Comparison of ENCODE assay signal across 8 cellular contexts in the genomic region with DNA sequence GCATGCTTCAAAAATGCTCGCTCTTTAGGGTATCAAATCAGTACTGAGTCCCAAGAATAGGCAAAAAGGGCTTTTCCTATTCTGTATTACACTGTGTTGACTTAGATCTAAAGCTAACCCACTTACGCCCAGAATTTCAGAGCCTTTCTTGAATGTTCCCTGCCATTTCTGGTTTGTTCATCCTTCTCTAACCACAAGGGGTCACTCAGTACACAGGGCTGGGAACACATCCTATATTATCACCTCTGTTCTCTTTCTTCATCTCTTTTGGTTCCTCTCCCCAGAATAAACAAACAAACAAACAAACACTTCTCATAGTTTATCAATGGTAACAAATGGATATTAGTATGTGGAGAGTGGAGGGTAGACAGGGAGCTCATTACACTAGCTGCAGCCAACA. TPM values are rescaled to one million over a fixed set of nuclear protein-coding genes. Genes with fewer than 3 reads are reported as not detected.
DNase-seq lines count a peak whose midpoint lies in the region; ATAC-seq, FAIRE-seq and TF ChIP-seq lines count a peak whose summit lies in the region.

No MANE protein-coding gene starts in this region.

- no peaks in the 10 kb centered on the region for H3K9me3 ChIP-seq in endothelial cell of umbilical vein (replicated peaks; ENCODE audit: control insufficient read depth, insufficient read depth, low read length)
- H3K9me3 ChIP-seq in parathyroid adenoma (ENCODE audit: control insufficient read depth, low read length) = no peaks in the 10 kb centered on the region

- in situ Hi-C loops in GM13977 (cut with MboI; ENCODE audit: low pct_unique_long_range_greater_than_20kb, low sequenced_read_pairs, unreplicated experiment) = no loop called here

- H3K9ac ChIP-seq in endothelial cell of umbilical vein (replicated peaks; ENCODE audit: extremely low read depth, insufficient read depth, low read length) (no peak overlapping the region), parathyroid adenoma (no peak overlapping the region)

- BruUV-seq in endothelial cell of umbilical vein (replicated peaks; lab: Mats Ljungman, UMichigan) = no TSS peak

- H3K4me3 ChIP-seq in endothelial cell of umbilical vein (replicated peaks in 1 of 3; ENCODE audit: insufficient read depth in 1 of 3, low read depth in 1 of 3, low read length in 3 of 3) = no peak overlapping the region
- no peak overlapping the region for H3K4me3 ChIP-seq in parathyroid adenoma (ENCODE audit: low read depth, low read length)
- no peak overlapping the region for H3K4me3 ChIP-seq in lower leg skin (ENCODE audit: low read depth, poor library complexity, severe bottlenecking)

- intact Hi-C loops in endothelial cell of umbilical vein (cut with micrococcal nuclease) (loop anchor here (1.0 to 10.0 kb wide), 6 partner anchors 131 to 977 kb away; partner anchors contain the start of gene NCBP2L), lower leg skin (cut with DNase I; ENCODE audit: low total_unique reads) (no loop called here)

- H3K4me2 ChIP-seq in endothelial cell of umbilical vein (ENCODE audit: insufficient read depth, low read length) (no peak overlapping the region), parathyroid adenoma (ENCODE audit: low read length) (no peak overlapping the region)

- 20 to 45% methylated on average over 2 of the region's 2 CpGs for WGBS in lower leg skin, 2 donors

- DNase-seq in AG08396 (ENCODE audit: low spot score) = peak; percentile 8
- peak; percentile 24 for DNase-seq in GM13977 (ENCODE audit: low spot score)
- peak; percentile 1 for DNase-seq in NCI-H526 treated with DMSO at 0.1 percent for 48 hours (lab: John Stamatoyannopoulos, UW)
- peak; percentile 29 for DNase-seq in endothelial cell of umbilical vein (ENCODE audit: low read depth, low spot score)
- DNase-seq in lower leg skin (ENCODE audit: low spot score in 2 of 2) = no peak

- H3K27ac ChIP-seq in endothelial cell of umbilical vein (ENCODE audit: insufficient read depth, low read depth, low read length) (no peak overlapping the region), parathyroid adenoma (no peak overlapping the region)

- H3K79me2 ChIP-seq in endothelial cell of umbilical vein (ENCODE audit: control insufficient read depth, insufficient read depth, low read length) = no peaks in the 10 kb centered on the region
- H3K79me2 ChIP-seq in parathyroid adenoma = no peaks in the 10 kb centered on the region

- POLR2A ChIA-PET in endothelial cell of umbilical vein (lab: Charles Lee) = no interaction called here

- no peak for ATAC-seq in GM21526 (IDR thresholded peaks at IDR 0.05; ENCODE audit: low FRiP score, unreplicated experiment)
- no peak for ATAC-seq in HG03439 (IDR thresholded peaks at IDR 0.05; ENCODE audit: unreplicated experiment)

- no peaks in the 10 kb centered on the region for H4K20me1 ChIP-seq in endothelial cell of umbilical vein (replicated peaks; ENCODE audit: control insufficient read depth, extremely low read depth, insufficient read depth, low read length)

- H3K36me3 ChIP-seq in endothelial cell of umbilical vein (ENCODE audit: control insufficient read depth in 2 of 2, extremely low read depth in 1 of 2, insufficient read depth in 2 of 2, low read length in 2 of 2) = no peaks in the 10 kb centered on the region
- H3K36me3 ChIP-seq in parathyroid adenoma (ENCODE audit: control insufficient read depth, insufficient read depth, low read length) = no peaks in the 10 kb centered on the region

- dilution Hi-C loops in endothelial cell of umbilical vein (cut with MboI; ENCODE audit: extremely low pct_ligation_motif_present, low sequenced_read_pairs) = no loop called here

- TF ChIP-seq CTCF in GM13977 (IDR thresholded peaks at IDR 0.05; ENCODE audit: extremely low read depth, insufficient read depth, missing control alignments) = peak; percentile 54
- peak; percentile 24 to 39 for TF ChIP-seq CTCF in endothelial cell of umbilical vein (IDR thresholded peaks at IDR 0.05; ENCODE audit: extremely low read depth in 1 of 2, insufficient read depth in 1 of 2, low read depth in 1 of 2, low read length in 2 of 2)
- peak; percentile 34 for TF ChIP-seq CTCF in parathyroid adenoma (IDR thresholded peaks at IDR 0.05)
- no peak for TF ChIP-seq CTCF in lower leg skin (IDR thresholded peaks at IDR 0.05)

- no peak overlapping the region for H2AFZ ChIP-seq in endothelial cell of umbilical vein (ENCODE audit: low read depth, low read length)
- no peak overlapping the region for H2AFZ ChIP-seq in parathyroid adenoma

- H3K4me1 ChIP-seq in endothelial cell of umbilical vein (ENCODE audit: control insufficient read depth, extremely low read depth, insufficient read depth, low read length) (no peaks in the 10 kb centered on the region), parathyroid adenoma (no peaks in the 10 kb centered on the region)

- CTCF ChIA-PET in endothelial cell of umbilical vein (lab: Charles Lee) = interaction anchor here (0.6 to 1.4 kb wide), 12 partner anchors 10 to 977 kb away, joined by 3 to 17 read pairs (median 6); partner anchors contain the start of genes NCBP2L, PRPS1 and TSC22D3

- TF ChIP-seq POLR2A in endothelial cell of umbilical vein (IDR thresholded peaks at IDR 0.05; ENCODE audit: low read depth, low read length) (no peak), lower leg skin (IDR thresholded peaks at IDR 0.05) (no peak)

- no peaks in the 10 kb centered on the region for H3K9me1 ChIP-seq in endothelial cell of umbilical vein (replicated peaks; ENCODE audit: control insufficient read depth, extremely low read depth, insufficient read depth, low read length)

- peak; percentile 78 for FAIRE-seq in endothelial cell of umbilical vein (lab: Jason Lieb, UNC)

- H3K27me3 ChIP-seq in endothelial cell of umbilical vein (ENCODE audit: control insufficient read depth in 2 of 2, insufficient read depth in 2 of 2, low read length in 2 of 2) = no peaks in the 10 kb centered on the region
- no peaks in the 10 kb centered on the region for H3K27me3 ChIP-seq in parathyroid adenoma (ENCODE audit: control insufficient read depth, insufficient read depth, low read length)

TF ChIP-seq in endothelial cell of umbilical vein, 7 proteins besides CTCF, POLR2A, EP300 and RAD21:
- no peak for TF ChIP-seq MYC (IDR thresholded peaks at IDR 0.05; ENCODE audit: low read depth, low read length)
- TF ChIP-seq, protein P1, sequence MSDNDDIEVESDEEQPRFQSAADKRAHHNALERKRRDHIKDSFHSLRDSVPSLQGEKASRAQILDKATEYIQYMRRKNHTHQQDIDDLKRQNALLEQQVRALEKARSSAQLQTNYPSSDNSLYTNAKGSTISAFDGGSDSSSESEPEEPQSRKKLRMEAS (IDR thresholded peaks at IDR 0.05; ENCODE audit: insufficient read depth, insufficient read length) = no peak
- TF ChIP-seq EZH2 (IDR thresholded peaks at IDR 0.05; ENCODE audit: borderline replicate concordance, low read depth, low read length, severe bottlenecking) = no peak
- TF ChIP-seq FOS (IDR thresholded peaks at IDR 0.05; ENCODE audit: borderline replicate concordance, insufficient read depth, low read length) = no peak
- TF ChIP-seq POLR2AphosphoS5 (IDR thresholded peaks at IDR 0.05; ENCODE audit: insufficient read depth, low read depth, low read length) = no peak
- TF ChIP-seq GATA2 (IDR thresholded peaks at IDR 0.05; ENCODE audit: insufficient read depth, insufficient read length, low read depth, low read length) = no peak
- TF ChIP-seq JUN (IDR thresholded peaks at IDR 0.05; ENCODE audit: borderline replicate concordance, insufficient read depth, insufficient read length, low read depth) = no peak

RNA-seq across cellular contexts. Expression of gene MORC4, which starts 25.5 kb away (rescaled TPM):
- total RNA-seq in endothelial cell of umbilical vein = 9.6 and 12.0 TPM in 2 replicates
- polyA plus RNA-seq in endothelial cell of umbilical vein = 3.3 and 4.3 TPM in 2 replicates
- 4.5 and 4.7 TPM in 2 replicates for polyA plus RNA-seq in endothelial cell of umbilical vein (2011; cell fraction: cytosol; rRNA removed)
- 10.8 and 15.7 TPM in 2 replicates for polyA plus RNA-seq in endothelial cell of umbilical vein (2011; cell fraction: nucleus; rRNA removed)
- polyA plus RNA-seq in endothelial cell of umbilical vein (2012) = 12.4 and 12.7 TPM in 2 replicates
- 6.7 and 8.1 TPM in 2 replicates for polyA minus RNA-seq in endothelial cell of umbilical vein
- 5.1 TPM for polyA minus RNA-seq in endothelial cell of umbilical vein (2011; cell fraction: cytosol; rRNA and poly(A)+ RNA removed)
- 6.9 and 10.6 TPM in 2 replicates for polyA minus RNA-seq in endothelial cell of umbilical vein (2011; cell fraction: nucleus; rRNA and poly(A)+ RNA removed)
- total RNA-seq in lower leg skin = 10 to 100 TPM; 19.9 to 27.3 (median 23.7) TPM

Comparison
In these comparisons a context has a peak if more than half of its experiments do, and no peak if none do; other contexts are left out.
1. DNase-seq: peak in AG08396 (single experiment), GM13977 (single experiment), NCI-H526 treated with DMSO at 0.1 percent for 48 hours (single experiment) and endothelial cell of umbilical vein (single experiment); none in lower leg skin (0 of 2).
2. CTCF ChIP-seq: peak in GM13977 (single experiment), endothelial cell of umbilical vein (2 of 2) and parathyroid adenoma (single experiment); none in lower leg skin (0 of 3).